Comparison of ENCODE assay signal across 9 cellular contexts in the genomic region with DNA sequence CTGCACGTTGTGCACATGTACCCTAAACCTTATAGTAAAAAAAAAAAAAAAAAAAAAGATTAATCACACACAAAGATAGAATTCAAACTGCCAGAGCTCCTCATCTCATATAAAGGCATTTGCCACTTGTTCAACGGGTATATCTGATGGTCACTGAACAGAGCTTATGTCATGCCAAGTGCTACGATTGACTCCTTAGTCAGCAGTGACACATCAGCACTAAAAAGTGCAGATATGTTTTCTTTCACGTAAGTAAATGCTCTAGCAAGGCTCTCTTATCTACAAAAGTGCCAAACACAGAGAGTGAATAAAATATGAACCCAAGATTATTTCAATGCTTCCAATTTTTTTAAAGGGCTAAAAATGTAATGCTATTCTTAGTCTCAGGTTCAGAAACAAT. TPM values are rescaled to one million over a fixed set of nuclear protein-coding genes. Genes with fewer than 3 reads are reported as not detected.
DNase-seq lines count a peak whose midpoint lies in the region; ATAC-seq and TF ChIP-seq lines count a peak whose summit lies in the region.
"Had no signal": no experiment of that assay in that cellular context is flagged by ENCODE, and none has a peak within 500 bp of the region (broad histone marks: within the 10 kb centered on the region; RNA-seq: fewer than 3 reads in every experiment).

No MANE protein-coding gene starts in this region.

- peak; percentile 34 for DNase-seq in AG20443 (ENCODE audit: low spot score)
- DNase-seq in activated B cell treated with CpG ODN at 0.5 μM for 24 hours = no peak
- peak; percentile 32 to 59 for DNase-seq in foreskin keratinocyte
- DNase-seq in NCI-H1436 treated with DMSO at 0.1 percent for 48 hours (lab: John Stamatoyannopoulos, UW) = no peak
- DNase-seq in DMS114 treated with DMSO at 0.1 percent for 48 hours (lab: John Stamatoyannopoulos, UW; ENCODE audit: unreplicated experiment) = no peak
- DNase-seq in effector CD8-positive, alpha-beta T cell (lab: John Stamatoyannopoulos, UW) = no peak

- H3K4me3 Mint-ChIP-seq in activated B cell treated with CpG ODN at 0.5 μM for 24 hours = peak overlapping the region; percentile 94

- no peaks in the 10 kb centered on the region for H3K9me3 ChIP-seq in HEK293 (ENCODE audit: control insufficient read depth, insufficient read depth, low read depth, low read length)

- intact Hi-C loops in activated B cell treated with CpG ODN at 0.5 μM for 24 hours (cut with micrococcal nuclease) = loop anchor here (2.0 to 10.0 kb wide), 5 partner anchors 49 to 1773 kb away; a partner anchor contains a TSS

- CTCF ChIA-PET in HEK293 (lab: Yijun Ruan, JAX) (interaction anchor here (0.6 kb wide), 1 partner anchor 379 kb away, joined by 3 read pairs; no protein-coding TSS in a partner anchor), activated B cell treated with CpG ODN at 0.5 μM for 24 hours (lab: Charles Lee) (no interaction called here)

- H3K4me3 ChIP-seq in HEK293 (ENCODE audit: low read depth, low read length) (peak overlapping the region; percentile 76), rectal smooth muscle tissue (ENCODE audit: low read length) (peak overlapping the region; percentile 73)

- ATAC-seq in activated B cell treated with CpG ODN at 0.5 μM for 24 hours (ENCODE audit: low read depth) (no peak), foreskin keratinocyte (peak; percentile 51)

- H3K4me1 Mint-ChIP-seq in activated B cell treated with CpG ODN at 0.5 μM for 24 hours = peaks cover 35% of the 10 kb centered on the region

- no peaks in the 10 kb centered on the region for H3K9me3 Mint-ChIP-seq in activated B cell treated with CpG ODN at 0.5 μM for 24 hours

- 0 out of 2 replicates have a peak overlapping the region, but pooled peaks have one; percentile 90 for H3K27ac ChIP-seq in HEK293 (ENCODE audit: extremely low read depth, low read depth, low read length)
- peak overlapping the region; percentile 80 for H3K27ac ChIP-seq in foreskin keratinocyte
- peak overlapping the region; percentile 86 for H3K27ac ChIP-seq in rectal smooth muscle tissue (ENCODE audit: low read depth, low read length)

- peaks cover 2% of the 10 kb centered on the region for H3K27me3 ChIP-seq in foreskin keratinocyte
- H3K27me3 ChIP-seq in rectal smooth muscle tissue (ENCODE audit: control insufficient read depth, insufficient read depth, low read length) = no peaks in the 10 kb centered on the region

- H3K27ac Mint-ChIP-seq in activated B cell treated with CpG ODN at 0.5 μM for 24 hours = peak overlapping the region; percentile 82

- H3K4me1 ChIP-seq in HEK293 (ENCODE audit: control insufficient read depth, insufficient read depth, low read length) (peaks cover 8% of the 10 kb centered on the region), foreskin keratinocyte (peaks cover 21% of the 10 kb centered on the region), rectal smooth muscle tissue (ENCODE audit: control insufficient read depth, insufficient read depth, low read length) (peaks cover 6% of the 10 kb centered on the region)

- H3K27me3 Mint-ChIP-seq in activated B cell treated with CpG ODN at 0.5 μM for 24 hours = no peaks in the 10 kb centered on the region

- H3K36me3 ChIP-seq in HEK293 (ENCODE audit: control insufficient read depth in 2 of 2, insufficient read depth in 1 of 2, low read length in 2 of 2) (peaks cover 25 to 31% of the 10 kb centered on the region in 2 experiments), rectal smooth muscle tissue (ENCODE audit: control insufficient read depth, insufficient read depth, low read length) (peaks cover 3% of the 10 kb centered on the region)

- H3K36me3 Mint-ChIP-seq in activated B cell treated with CpG ODN at 0.5 μM for 24 hours (ENCODE audit: low read depth) = peaks cover 27% of the 10 kb centered on the region

- H3K9ac ChIP-seq in rectal smooth muscle tissue (ENCODE audit: low read length) = no peak overlapping the region

- TF ChIP-seq CTCF in HEK293 (tag by site-specific recombination; IDR thresholded peaks at IDR 0.05) (no peak), activated B cell treated with CpG ODN at 0.5 μM for 24 hours (IDR thresholded peaks at IDR 0.05) (no peak), foreskin keratinocyte (conservative IDR thresholded peaks at IDR 0.05) (no peak)

- POLR2A ChIA-PET in HEK293 (lab: Yijun Ruan, JAX) = interaction anchor here (0.7 to 1.0 kb wide), 2 partner anchors 18 to 82 kb away, joined by 6 to 7 read pairs; no protein-coding TSS in a partner anchor
- POLR2A ChIA-PET in activated B cell treated with CpG ODN at 0.5 μM for 24 hours (lab: Charles Lee) = no interaction called here

TF ChIP-seq in HEK293, 187 proteins besides CTCF, POLR2A, EP300 and RAD21:
- TF ChIP-seq, protein P1, sequence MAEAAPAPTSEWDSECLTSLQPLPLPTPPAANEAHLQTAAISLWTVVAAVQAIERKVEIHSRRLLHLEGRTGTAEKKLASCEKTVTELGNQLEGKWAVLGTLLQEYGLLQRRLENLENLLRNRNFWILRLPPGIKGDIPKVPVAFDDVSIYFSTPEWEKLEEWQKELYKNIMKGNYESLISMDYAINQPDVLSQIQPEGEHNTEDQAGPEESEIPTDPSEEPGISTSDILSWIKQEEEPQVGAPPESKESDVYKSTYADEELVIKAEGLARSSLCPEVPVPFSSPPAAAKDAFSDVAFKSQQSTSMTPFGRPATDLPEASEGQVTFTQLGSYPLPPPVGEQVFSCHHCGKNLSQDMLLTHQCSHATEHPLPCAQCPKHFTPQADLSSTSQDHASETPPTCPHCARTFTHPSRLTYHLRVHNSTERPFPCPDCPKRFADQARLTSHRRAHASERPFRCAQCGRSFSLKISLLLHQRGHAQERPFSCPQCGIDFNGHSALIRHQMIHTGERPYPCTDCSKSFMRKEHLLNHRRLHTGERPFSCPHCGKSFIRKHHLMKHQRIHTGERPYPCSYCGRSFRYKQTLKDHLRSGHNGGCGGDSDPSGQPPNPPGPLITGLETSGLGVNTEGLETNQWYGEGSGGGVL (tag by site-specific recombination; IDR thresholded peaks at IDR 0.05) = no peak
- TF ChIP-seq ZNF600 (tag by site-specific recombination; IDR thresholded peaks at IDR 0.05) (no peak), ZNF629 (tag by site-specific recombination; IDR thresholded peaks at IDR 0.05) (peak; percentile 76), PRDM1 (tag by site-specific recombination; IDR thresholded peaks at IDR 0.05) (peak; percentile 33; the same call in 1 of the 2 replicates), GLI2 (tag by site-specific recombination; IDR thresholded peaks at IDR 0.05; ENCODE audit: borderline replicate concordance, low read depth) (no peak), ZNF660 (tag by site-specific recombination; IDR thresholded peaks at IDR 0.05) (0 out of 2 replicates have a peak, but pooled peaks have one; percentile 28), BCL11A (tag by site-specific recombination; IDR thresholded peaks at IDR 0.05; ENCODE audit: low read depth) (no peak)

RNA-seq across cellular contexts. Expression of a gene that starts 1.1 kb away (rescaled TPM):
- total RNA-seq in activated B cell treated with CpG ODN at 0.5 μM for 24 hours (33.5 and 40.3 TPM in 2 replicates), foreskin keratinocyte (63.7 and 77.2 TPM in 2 replicates)
- 20.8 and 21.2 TPM in 2 replicates for polyA plus RNA-seq in foreskin keratinocyte

RNA-seq across cellular contexts. Expression of a gene that starts 39.5 kb away (rescaled TPM):
- total RNA-seq in activated B cell treated with CpG ODN at 0.5 μM for 24 hours (not detected in 2 replicates), foreskin keratinocyte (not detected in 2 replicates)
- not detected in 2 replicates for polyA plus RNA-seq in foreskin keratinocyte
- total RNA-seq: NCI-H460 had no signal

Comparison
In these comparisons a context has a peak if more than half of its experiments do, and no peak if none do; other contexts are left out.
1. DNase-seq: peak in AG20443 (single experiment) and foreskin keratinocyte (2 of 2); none in activated B cell treated with CpG ODN at 0.5 μM for 24 hours (single experiment), NCI-H1436 treated with DMSO at 0.1 percent for 48 hours (single experiment), DMS114 treated with DMSO at 0.1 percent for 48 hours (single experiment) and effector CD8-positive, alpha-beta T cell (single experiment).
2. Peak in every context shown above with its lines, with median percentiles within 50 percentile points of each other: H3K27ac ChIP-seq.